Comparison of ENCODE assay signal across 1 cellular context in the genomic region with DNA sequence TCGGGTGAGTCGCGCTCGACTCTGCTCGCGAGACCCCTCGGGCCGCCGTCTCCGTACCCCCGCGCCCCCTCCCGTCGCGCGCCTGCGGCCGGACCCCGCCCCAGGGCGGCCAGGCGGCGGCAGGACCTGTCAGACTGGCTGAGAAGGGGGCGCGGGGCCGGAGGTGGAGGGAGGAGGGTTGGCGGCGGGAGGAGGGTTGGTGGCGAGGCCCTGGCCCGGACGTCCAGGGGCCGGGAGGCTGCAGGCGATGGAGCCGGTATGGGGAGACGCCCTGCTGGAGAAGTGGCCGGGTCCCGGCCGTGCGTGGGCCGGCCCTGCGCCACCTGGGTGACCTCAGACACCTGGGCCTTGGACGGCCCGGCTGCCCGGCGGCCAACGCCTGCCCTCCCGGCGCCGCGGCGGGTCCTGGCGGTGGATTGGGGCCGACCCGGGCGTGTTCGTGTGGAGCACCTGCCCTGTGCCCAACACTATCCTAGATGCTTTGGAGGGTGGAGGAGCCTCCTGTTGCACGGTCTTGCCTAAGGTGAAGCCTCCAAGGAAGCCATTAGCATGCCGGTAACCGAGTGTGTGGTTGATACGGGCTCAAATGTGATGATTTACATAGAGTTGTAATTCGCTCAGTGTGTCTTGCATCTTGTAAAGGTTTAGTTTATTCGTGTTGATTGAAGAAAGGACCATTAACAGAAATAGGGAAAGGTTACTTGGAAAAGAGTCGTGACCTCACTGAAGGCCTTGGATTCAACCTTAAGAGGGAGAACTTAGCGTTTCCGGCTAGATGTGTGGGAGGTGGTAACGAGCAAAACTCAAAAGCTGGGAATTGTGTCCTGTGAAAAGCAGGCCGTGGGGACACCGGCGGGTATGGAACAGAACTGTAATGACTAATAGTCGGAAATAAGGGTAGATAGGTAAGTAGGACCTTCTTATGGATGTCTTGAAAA.
A peak's percentile ranks its signal among the peaks of the same experiment; 100 is the strongest.
TF ChIP-seq lines count a peak whose summit lies in the region.

No MANE protein-coding gene starts in this region.

TF ChIP-seq in K562, 482 proteins besides CTCF, POLR2A, EP300 and RAD21 (continued from another document and continues in another):
- TF ChIP-seq, protein P1, sequence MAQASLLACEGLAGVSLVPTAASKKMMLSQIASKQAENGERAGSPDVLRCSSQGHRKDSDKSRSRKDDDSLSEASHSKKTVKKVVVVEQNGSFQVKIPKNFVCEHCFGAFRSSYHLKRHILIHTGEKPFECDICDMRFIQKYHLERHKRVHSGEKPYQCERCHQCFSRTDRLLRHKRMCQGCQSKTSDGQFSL (CRISPR knock-in tag; IDR thresholded peaks at IDR 0.05), result peak; percentile 26; the same call in 1 of the 2 replicates
- TF ChIP-seq, protein P1 (tag; IDR thresholded peaks at IDR 0.05), result no peak
- TF ChIP-seq, protein P2, sequence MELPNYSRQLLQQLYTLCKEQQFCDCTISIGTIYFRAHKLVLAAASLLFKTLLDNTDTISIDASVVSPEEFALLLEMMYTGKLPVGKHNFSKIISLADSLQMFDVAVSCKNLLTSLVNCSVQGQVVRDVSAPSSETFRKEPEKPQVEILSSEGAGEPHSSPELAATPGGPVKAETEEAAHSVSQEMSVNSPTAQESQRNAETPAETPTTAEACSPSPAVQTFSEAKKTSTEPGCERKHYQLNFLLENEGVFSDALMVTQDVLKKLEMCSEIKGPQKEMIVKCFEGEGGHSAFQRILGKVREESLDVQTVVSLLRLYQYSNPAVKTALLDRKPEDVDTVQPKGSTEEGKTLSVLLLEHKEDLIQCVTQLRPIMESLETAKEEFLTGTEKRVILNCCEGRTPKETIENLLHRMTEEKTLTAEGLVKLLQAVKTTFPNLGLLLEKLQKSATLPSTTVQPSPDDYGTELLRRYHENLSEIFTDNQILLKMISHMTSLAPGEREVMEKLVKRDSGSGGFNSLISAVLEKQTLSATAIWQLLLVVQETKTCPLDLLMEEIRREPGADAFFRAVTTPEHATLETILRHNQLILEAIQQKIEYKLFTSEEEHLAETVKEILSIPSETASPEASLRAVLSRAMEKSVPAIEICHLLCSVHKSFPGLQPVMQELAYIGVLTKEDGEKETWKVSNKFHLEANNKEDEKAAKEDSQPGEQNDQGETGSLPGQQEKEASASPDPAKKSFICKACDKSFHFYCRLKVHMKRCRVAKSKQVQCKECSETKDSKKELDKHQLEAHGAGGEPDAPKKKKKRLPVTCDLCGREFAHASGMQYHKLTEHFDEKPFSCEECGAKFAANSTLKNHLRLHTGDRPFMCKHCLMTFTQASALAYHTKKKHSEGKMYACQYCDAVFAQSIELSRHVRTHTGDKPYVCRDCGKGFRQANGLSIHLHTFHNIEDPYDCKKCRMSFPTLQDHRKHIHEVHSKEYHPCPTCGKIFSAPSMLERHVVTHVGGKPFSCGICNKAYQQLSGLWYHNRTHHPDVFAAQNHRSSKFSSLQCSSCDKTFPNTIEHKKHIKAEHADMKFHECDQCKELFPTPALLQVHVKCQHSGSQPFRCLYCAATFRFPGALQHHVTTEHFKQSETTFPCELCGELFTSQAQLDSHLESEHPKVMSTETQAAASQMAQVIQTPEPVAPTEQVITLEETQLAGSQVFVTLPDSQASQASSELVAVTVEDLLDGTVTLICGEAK (IDR thresholded peaks at IDR 0.05), result peak; percentile 37; the same call in 1 of the 2 replicates
- TF ChIP-seq, protein P2 (CRISPR knock-in tag; IDR thresholded peaks at IDR 0.05), result no peak; the same call in 1 of the 2 replicates
- no peak for TF ChIP-seq STAT5A (IDR thresholded peaks at IDR 0.05; ENCODE audit: borderline replicate concordance, low read length)
- TF ChIP-seq, protein P3, sequence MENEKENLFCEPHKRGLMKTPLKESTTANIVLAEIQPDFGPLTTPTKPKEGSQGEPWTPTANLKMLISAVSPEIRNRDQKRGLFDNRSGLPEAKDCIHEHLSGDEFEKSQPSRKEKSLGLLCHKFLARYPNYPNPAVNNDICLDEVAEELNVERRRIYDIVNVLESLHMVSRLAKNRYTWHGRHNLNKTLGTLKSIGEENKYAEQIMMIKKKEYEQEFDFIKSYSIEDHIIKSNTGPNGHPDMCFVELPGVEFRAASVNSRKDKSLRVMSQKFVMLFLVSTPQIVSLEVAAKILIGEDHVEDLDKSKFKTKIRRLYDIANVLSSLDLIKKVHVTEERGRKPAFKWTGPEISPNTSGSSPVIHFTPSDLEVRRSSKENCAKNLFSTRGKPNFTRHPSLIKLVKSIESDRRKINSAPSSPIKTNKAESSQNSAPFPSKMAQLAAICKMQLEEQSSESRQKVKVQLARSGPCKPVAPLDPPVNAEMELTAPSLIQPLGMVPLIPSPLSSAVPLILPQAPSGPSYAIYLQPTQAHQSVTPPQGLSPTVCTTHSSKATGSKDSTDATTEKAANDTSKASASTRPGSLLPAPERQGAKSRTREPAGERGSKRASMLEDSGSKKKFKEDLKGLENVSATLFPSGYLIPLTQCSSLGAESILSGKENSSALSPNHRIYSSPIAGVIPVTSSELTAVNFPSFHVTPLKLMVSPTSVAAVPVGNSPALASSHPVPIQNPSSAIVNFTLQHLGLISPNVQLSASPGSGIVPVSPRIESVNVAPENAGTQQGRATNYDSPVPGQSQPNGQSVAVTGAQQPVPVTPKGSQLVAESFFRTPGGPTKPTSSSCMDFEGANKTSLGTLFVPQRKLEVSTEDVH (IDR thresholded peaks at IDR 0.05; ENCODE audit: low read depth, partially characterized antibody), result no peak
- TF ChIP-seq SIN3A (IDR thresholded peaks at IDR 0.05; ENCODE audit: borderline replicate concordance in 2 of 2, control insufficient read depth in 1 of 2, low read depth in 2 of 2, low read length in 2 of 2), result peak; percentile 14 to 59; a peak in 2 of 4 replicates
- TF ChIP-seq, protein P4, sequence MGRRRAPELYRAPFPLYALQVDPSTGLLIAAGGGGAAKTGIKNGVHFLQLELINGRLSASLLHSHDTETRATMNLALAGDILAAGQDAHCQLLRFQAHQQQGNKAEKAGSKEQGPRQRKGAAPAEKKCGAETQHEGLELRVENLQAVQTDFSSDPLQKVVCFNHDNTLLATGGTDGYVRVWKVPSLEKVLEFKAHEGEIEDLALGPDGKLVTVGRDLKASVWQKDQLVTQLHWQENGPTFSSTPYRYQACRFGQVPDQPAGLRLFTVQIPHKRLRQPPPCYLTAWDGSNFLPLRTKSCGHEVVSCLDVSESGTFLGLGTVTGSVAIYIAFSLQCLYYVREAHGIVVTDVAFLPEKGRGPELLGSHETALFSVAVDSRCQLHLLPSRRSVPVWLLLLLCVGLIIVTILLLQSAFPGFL (CRISPR knock-in tag; IDR thresholded peaks at IDR 0.05), result no peak
- 0 out of 2 replicates have a peak, but pooled peaks have one; percentile 16 for TF ChIP-seq SUPT5H (IDR thresholded peaks at IDR 0.05)
- TF ChIP-seq HDAC2 (IDR thresholded peaks at IDR 0.05), result 0 out of 2 replicates have a peak, but pooled peaks have one; percentile 16
- TF ChIP-seq, protein P5, sequence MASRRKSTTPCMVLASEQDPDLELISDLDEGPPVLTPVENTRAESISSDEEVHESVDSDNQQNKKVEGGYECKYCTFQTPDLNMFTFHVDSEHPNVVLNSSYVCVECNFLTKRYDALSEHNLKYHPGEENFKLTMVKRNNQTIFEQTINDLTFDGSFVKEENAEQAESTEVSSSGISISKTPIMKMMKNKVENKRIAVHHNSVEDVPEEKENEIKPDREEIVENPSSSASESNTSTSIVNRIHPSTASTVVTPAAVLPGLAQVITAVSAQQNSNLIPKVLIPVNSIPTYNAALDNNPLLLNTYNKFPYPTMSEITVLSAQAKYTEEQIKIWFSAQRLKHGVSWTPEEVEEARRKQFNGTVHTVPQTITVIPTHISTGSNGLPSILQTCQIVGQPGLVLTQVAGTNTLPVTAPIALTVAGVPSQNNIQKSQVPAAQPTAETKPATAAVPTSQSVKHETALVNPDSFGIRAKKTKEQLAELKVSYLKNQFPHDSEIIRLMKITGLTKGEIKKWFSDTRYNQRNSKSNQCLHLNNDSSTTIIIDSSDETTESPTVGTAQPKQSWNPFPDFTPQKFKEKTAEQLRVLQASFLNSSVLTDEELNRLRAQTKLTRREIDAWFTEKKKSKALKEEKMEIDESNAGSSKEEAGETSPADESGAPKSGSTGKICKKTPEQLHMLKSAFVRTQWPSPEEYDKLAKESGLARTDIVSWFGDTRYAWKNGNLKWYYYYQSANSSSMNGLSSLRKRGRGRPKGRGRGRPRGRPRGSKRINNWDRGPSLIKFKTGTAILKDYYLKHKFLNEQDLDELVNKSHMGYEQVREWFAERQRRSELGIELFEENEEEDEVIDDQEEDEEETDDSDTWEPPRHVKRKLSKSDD (conservative IDR thresholded peaks at IDR 0.05; ENCODE audit: low read length), result no peak
- peak; percentile 34; the same call in 1 of the 2 replicates for TF ChIP-seq SMARCE1 (IDR thresholded peaks at IDR 0.05)
- no peak for TF ChIP-seq ELF1 (tag; IDR thresholded peaks at IDR 0.05)
- TF ChIP-seq SMARCC2 (IDR thresholded peaks at IDR 0.05; ENCODE audit: low read depth), result 0 out of 2 replicates have a peak, but pooled peaks have one; percentile 20
- TF ChIP-seq, protein P6, sequence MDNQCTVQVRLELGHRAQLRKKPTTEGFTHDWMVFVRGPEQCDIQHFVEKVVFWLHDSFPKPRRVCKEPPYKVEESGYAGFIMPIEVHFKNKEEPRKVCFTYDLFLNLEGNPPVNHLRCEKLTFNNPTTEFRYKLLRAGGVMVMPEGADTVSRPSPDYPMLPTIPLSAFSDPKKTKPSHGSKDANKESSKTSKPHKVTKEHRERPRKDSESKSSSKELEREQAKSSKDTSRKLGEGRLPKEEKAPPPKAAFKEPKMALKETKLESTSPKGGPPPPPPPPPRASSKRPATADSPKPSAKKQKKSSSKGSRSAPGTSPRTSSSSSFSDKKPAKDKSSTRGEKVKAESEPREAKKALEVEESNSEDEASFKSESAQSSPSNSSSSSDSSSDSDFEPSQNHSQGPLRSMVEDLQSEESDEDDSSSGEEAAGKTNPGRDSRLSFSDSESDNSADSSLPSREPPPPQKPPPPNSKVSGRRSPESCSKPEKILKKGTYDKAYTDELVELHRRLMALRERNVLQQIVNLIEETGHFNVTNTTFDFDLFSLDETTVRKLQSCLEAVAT (IDR thresholded peaks at IDR 0.05), result peak; percentile 58 to 64; a peak in 1 of 4 replicates
- TF ChIP-seq, protein P7, sequence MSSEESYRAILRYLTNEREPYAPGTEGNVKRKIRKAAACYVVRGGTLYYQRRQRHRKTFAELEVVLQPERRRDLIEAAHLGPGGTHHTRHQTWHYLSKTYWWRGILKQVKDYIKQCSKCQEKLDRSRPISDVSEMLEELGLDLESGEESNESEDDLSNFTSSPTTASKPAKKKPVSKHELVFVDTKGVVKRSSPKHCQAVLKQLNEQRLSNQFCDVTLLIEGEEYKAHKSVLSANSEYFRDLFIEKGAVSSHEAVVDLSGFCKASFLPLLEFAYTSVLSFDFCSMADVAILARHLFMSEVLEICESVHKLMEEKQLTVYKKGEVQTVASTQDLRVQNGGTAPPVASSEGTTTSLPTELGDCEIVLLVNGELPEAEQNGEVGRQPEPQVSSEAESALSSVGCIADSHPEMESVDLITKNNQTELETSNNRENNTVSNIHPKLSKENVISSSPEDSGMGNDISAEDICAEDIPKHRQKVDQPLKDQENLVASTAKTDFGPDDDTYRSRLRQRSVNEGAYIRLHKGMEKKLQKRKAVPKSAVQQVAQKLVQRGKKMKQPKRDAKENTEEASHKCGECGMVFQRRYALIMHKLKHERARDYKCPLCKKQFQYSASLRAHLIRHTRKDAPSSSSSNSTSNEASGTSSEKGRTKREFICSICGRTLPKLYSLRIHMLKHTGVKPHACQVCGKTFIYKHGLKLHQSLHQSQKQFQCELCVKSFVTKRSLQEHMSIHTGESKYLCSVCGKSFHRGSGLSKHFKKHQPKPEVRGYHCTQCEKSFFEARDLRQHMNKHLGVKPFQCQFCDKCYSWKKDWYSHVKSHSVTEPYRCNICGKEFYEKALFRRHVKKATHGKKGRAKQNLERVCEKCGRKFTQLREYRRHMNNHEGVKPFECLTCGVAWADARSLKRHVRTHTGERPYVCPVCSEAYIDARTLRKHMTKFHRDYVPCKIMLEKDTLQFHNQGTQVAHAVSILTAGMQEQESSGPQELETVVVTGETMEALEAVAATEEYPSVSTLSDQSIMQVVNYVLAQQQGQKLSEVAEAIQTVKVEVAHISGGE (CRISPR knock-in tag; IDR thresholded peaks at IDR 0.05), result peak in 2 of 3 experiments; percentile 37 to 59; a peak in 2 of 6 replicates
- peak; percentile 34 for TF ChIP-seq SRSF7 (optimal IDR thresholded peaks at IDR 0.05; ENCODE audit: low read depth, low read length)
- no peak for TF ChIP-seq TCFL5 (CRISPR knock-in tag; conservative IDR thresholded peaks at IDR 0.05)
- TF ChIP-seq, protein P8, sequence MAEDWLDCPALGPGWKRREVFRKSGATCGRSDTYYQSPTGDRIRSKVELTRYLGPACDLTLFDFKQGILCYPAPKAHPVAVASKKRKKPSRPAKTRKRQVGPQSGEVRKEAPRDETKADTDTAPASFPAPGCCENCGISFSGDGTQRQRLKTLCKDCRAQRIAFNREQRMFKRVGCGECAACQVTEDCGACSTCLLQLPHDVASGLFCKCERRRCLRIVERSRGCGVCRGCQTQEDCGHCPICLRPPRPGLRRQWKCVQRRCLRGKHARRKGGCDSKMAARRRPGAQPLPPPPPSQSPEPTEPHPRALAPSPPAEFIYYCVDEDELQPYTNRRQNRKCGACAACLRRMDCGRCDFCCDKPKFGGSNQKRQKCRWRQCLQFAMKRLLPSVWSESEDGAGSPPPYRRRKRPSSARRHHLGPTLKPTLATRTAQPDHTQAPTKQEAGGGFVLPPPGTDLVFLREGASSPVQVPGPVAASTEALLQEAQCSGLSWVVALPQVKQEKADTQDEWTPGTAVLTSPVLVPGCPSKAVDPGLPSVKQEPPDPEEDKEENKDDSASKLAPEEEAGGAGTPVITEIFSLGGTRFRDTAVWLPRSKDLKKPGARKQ (CRISPR knock-in tag; IDR thresholded peaks at IDR 0.05), result no peak
